Comparison of ENCODE assay signal across 7 cellular contexts in the genomic region with DNA sequence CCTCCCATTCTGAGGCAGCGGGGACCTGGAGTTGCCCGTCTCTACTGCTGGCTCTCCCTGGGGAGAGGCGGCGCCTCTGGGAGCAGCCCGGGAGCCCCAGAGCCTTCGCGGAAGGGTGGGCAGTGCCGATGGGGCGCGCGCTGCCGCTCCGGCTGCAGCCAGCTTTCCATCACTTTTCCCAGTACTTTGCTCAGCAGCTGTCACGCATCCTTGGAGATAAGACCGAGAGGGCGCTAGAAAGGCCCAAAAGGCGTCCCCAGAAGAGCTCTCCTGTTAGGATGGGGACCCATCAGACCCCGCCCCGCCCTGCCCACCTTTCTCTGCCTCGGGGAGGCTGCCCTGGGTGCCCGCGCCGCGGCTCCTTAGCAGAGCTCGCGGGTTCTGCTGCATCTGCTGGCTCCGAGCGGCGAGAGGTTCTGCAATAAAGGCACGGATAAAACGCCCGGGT. TPM values are rescaled to one million over a fixed set of nuclear protein-coding genes. Genes with fewer than 3 reads are reported as not detected.
A peak's percentile ranks its signal among the peaks of the same experiment; 100 is the strongest.
DNase-seq lines count a peak whose midpoint lies in the region; ATAC-seq and TF ChIP-seq lines count a peak whose summit lies in the region.

No MANE protein-coding gene starts in this region.

- H3K36me3 ChIP-seq in prostate gland = no peaks in the 10 kb centered on the region

- ATAC-seq in left ventricle myocardium superior = peak; percentile 9
- ATAC-seq in HG02840 (IDR thresholded peaks at IDR 0.05; ENCODE audit: low FRiP score, unreplicated experiment) = no peak

- peak; percentile 55 for DNase-seq in M059J (ENCODE audit: low read depth)
- no peak for DNase-seq in left ventricle myocardium superior
- no peak for DNase-seq in prostate gland (ENCODE audit: low spot score)
- DNase-seq in SW480 (ENCODE audit: low spot score) = no peak

- under 1% methylated on average over 32 of the region's 32 CpGs for WGBS in prostate gland

- H3K9me3 Mint-ChIP-seq in activated naive CD8-positive, alpha-beta T cell (ENCODE audit: low read depth) = no peaks in the 10 kb centered on the region

- no peaks in the 10 kb centered on the region for H3K9me3 ChIP-seq in prostate gland

- H3K4me1 Mint-ChIP-seq in activated naive CD8-positive, alpha-beta T cell (ENCODE audit: low read depth) = peaks cover 13% of the 10 kb centered on the region

- no peak overlapping the region for H3K27ac ChIP-seq in prostate gland

- no peaks in the 10 kb centered on the region for H3K36me3 Mint-ChIP-seq in activated naive CD8-positive, alpha-beta T cell

- peak overlapping the region; percentile 72 for H3K4me3 Mint-ChIP-seq in activated naive CD8-positive, alpha-beta T cell

- H3K27me3 ChIP-seq in prostate gland (replicated peaks; ENCODE audit: insufficient read depth) = no peaks in the 10 kb centered on the region

- H3K4me1 ChIP-seq in prostate gland (replicated peaks) = no peaks in the 10 kb centered on the region

- H3K4me3 ChIP-seq in GM08714 (ENCODE audit: low read length) (peak overlapping the region; percentile 3; the same call in 1 of the 2 replicates), prostate gland (peak overlapping the region; percentile 31 to 39)

- H3K27me3 Mint-ChIP-seq in activated naive CD8-positive, alpha-beta T cell = peaks cover 28% of the 10 kb centered on the region

- TF ChIP-seq CTCF in prostate gland (IDR thresholded peaks at IDR 0.05) = no peak

- intact Hi-C loops in left ventricle myocardium superior (cut with micrococcal nuclease) = loop anchor here (5.0 kb wide), 1 partner anchor 551 kb away; no protein-coding TSS in a partner anchor
- intact Hi-C loops in prostate gland (cut with DNase I) = no loop called here

- H3K27ac Mint-ChIP-seq in activated naive CD8-positive, alpha-beta T cell = no peak overlapping the region

- TF ChIP-seq POLR2A in prostate gland (IDR thresholded peaks at IDR 0.05) = no peak

RNA-seq across cellular contexts. Expression of gene KCNH1, which starts 0.5 kb away (rescaled TPM):
- 2.8 and 3.2 TPM in 2 replicates for total RNA-seq in M059J (2014; rRNA removed; shearing (Covaris generic))
- total RNA-seq in left ventricle myocardium superior (not detected), prostate gland (1 to 10 TPM in 1 of 2 donors, under 1 TPM in 1; 0.68 to 1.2 TPM)
